ENCODE assay signal across 2 cellular contexts in the genomic region with DNA sequence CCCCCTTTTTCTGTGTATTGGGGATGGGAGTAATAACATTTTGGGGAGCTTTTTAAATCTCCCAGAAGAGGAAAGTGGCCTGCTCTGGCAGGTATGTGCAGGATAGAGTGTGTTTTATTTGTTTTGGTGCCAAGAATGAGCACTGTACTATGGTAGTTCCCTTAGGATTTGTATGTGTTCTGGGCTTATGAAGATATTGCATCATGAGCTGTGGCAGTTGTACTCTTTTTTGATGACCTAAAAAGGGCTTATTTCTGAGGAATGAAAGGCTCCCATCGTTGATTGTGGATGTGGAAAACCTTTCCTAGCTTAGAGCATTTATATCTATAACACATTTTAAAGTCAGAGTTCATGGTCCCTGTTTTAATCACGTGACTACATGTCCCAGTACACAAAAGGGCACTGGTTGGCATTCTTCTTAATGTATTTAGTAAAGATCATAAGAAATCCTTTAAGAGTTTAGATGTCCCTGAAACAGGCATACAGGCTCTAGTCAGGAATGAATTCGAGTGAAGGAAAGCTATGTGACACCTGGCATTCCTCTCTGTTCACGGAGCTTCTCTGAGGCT.
A peak's percentile ranks its signal among the peaks of the same experiment; 100 is the strongest.
TF ChIP-seq lines count a peak whose summit lies in the region.
"Not testable (repeated sequence)": the region's sequence is repeated elsewhere in the genome, so short reads cannot be mapped to it uniquely, and the experiment has no call there.

No MANE protein-coding gene starts in this region.

TF ChIP-seq in IMR-90, 13 proteins besides CTCF, POLR2A, EP300 and RAD21:
- peak; percentile 48; the same call in 1 of the 2 replicates for TF ChIP-seq CEBPB (IDR thresholded peaks at IDR 0.05; ENCODE audit: low read depth, low read length)

TF ChIP-seq in K562, 482 proteins besides CTCF, POLR2A, EP300 and RAD21:
- TF ChIP-seq CEBPG (CRISPR knock-in tag; IDR thresholded peaks at IDR 0.05) (peak; percentile 43; the same call in 1 of the 2 replicates), CEBPG (tag; conservative IDR thresholded peaks at IDR 0.05 in 1 of 2, IDR thresholded peaks at IDR 0.05 in 1 of 2) (peak; percentile 49 to 79), TOE1 (IDR thresholded peaks at IDR 0.05; ENCODE audit: borderline replicate concordance) (peak; percentile 87), CBFA2T2 (conservative IDR thresholded peaks at IDR 0.05) (peak; percentile 41; the same call in 1 of the 2 replicates), SRF (CRISPR knock-in tag; IDR thresholded peaks at IDR 0.05) (0 out of 4 replicates have a peak, but pooled peaks of 1 of the 2 experiments have one; percentile 42), CEBPB (tag; IDR thresholded peaks at IDR 0.05) (peak; percentile 46; the same call in 1 of the 2 replicates), RAD51 (IDR thresholded peaks at IDR 0.05; ENCODE audit: borderline replicate concordance, low read depth) (peak; percentile 90)
- TF ChIP-seq, protein P1, sequence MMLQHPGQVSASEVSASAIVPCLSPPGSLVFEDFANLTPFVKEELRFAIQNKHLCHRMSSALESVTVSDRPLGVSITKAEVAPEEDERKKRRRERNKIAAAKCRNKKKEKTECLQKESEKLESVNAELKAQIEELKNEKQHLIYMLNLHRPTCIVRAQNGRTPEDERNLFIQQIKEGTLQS (IDR thresholded peaks at IDR 0.05): peak; percentile 72
- TF ChIP-seq, protein P1 (CRISPR knock-in tag; conservative IDR thresholded peaks at IDR 0.05): not testable (repeated sequence)
- TF ChIP-seq TOE1 (CRISPR knock-in tag; IDR thresholded peaks at IDR 0.05; ENCODE audit: borderline replicate concordance, low read depth): not testable (repeated sequence)
- TF ChIP-seq, protein P2, sequence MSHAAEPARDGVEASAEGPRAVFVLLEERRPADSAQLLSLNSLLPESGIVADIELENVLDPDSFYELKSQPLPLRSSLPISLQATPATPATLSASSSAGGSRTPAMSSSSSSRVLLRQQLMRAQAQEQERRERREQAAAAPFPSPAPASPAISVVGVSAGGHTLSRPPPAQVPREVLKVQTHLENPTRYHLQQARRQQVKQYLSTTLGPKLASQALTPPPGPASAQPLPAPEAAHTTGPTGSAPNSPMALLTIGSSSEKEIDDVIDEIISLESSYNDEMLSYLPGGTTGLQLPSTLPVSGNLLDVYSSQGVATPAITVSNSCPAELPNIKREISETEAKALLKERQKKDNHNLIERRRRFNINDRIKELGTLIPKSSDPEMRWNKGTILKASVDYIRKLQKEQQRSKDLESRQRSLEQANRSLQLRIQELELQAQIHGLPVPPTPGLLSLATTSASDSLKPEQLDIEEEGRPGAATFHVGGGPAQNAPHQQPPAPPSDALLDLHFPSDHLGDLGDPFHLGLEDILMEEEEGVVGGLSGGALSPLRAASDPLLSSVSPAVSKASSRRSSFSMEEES (CRISPR knock-in tag; IDR thresholded peaks at IDR 0.05): peak; percentile 96
